24 cellular contexts compared by ENCODE assay signal in the genomic region with DNA sequence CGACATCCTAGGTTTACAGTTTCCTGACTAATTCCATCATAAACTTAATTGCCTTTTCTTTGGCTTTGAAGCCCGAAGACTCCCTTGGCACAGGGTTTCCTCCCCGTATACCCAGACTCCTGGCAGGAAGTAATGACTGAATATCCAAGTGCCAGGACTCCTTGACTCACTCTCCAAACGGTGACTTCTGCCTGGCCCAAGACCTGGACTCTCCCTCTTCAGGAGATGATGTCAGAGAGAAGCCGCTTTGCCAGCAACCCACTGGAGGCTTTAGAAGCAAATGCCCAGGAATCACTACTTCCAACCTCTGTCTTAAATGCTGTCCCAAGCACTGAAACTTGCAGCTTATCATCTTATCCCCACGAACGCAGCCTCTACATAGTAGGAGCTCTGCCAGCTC.
DNase-seq lines count a peak whose midpoint lies in the region; ATAC-seq, FAIRE-seq and TF ChIP-seq lines count a peak whose summit lies in the region.
"Had no signal": no experiment of that assay in that cellular context is flagged by ENCODE, and none has a peak within 500 bp of the region (broad histone marks: within the 10 kb centered on the region; RNA-seq: fewer than 3 reads in every experiment).

No MANE protein-coding gene starts in this region.

- ATAC-seq in mucosa of descending colon (peak; percentile 99), GM18520 (IDR thresholded peaks at IDR 0.05; ENCODE audit: unreplicated experiment) (no peak), GM18517 (IDR thresholded peaks at IDR 0.05; ENCODE audit: unreplicated experiment) (no peak)

- intact Hi-C loops in mucosa of descending colon (cut with DNase I, micrococcal nuclease) = no loop called here

- FAIRE-seq in colon (lab: Jason Lieb, UNC) = peak; percentile 18
- FAIRE-seq: frontal cortex had no signal

- DNase-seq in Daoy (ENCODE audit: low read depth) (peak; percentile 51), MG63 (peak; percentile 94), mucosa of descending colon (peak in 2 of 3 donors; percentile 53 to 64), SIG-M5 (lab: John Stamatoyannopoulos, UW) (no peak)
- no peak for DNase-seq in activated CD4-positive, alpha-beta T cell treated with anti-CD3 and anti-CD28 coated beads, Interleukin-2, amount 50 U/mL, for 1 hour
- DNase-seq: activated CD4-positive, CD25-positive, alpha-beta regulatory T cell treated with anti-CD3 and anti-CD28 coated beads, Interleukin-2, amount 50 U/mL, for 72 hours; activated naive CD4-positive, alpha-beta T cell; activated T-cell treated with anti-CD3 and anti-CD28 coated beads, Interleukin-2, amount 50 U/mL, for 24 hours; adrenal gland; COR-L47; DND-41; H7; mammary epithelial cell; retina; Right ventricle myocardium superior; stimulated activated CD4-positive, alpha-beta T cell treated with anti-CD3 and anti-CD28 coated beads, Interleukin-12 subunit alpha, Interleukin-12 subunit beta, amount 100 ng/mL, for 4 hours; upper lobe of left lung had no signal

- TF ChIP-seq CTCF in mucosa of descending colon (IDR thresholded peaks at IDR 0.05) = no peak

- no peaks in the 10 kb centered on the region for H3K27me3 ChIP-seq in MG63
- H3K27me3 ChIP-seq: adrenal gland, BLaER1, cardiac muscle cell, upper lobe of left lung had no signal

- peaks cover 11% of the 10 kb centered on the region for H3K4me1 ChIP-seq in mucosa of descending colon (ENCODE audit: low read depth)
- H3K4me1 ChIP-seq: adrenal gland, BLaER1 had no signal

- H3K36me3 ChIP-seq in MG63 = no peaks in the 10 kb centered on the region
- H3K36me3 ChIP-seq in mucosa of descending colon (ENCODE audit: low read depth) = no peaks in the 10 kb centered on the region
- H3K36me3 ChIP-seq: adrenal gland, BLaER1, cardiac muscle cell, neutrophil, upper lobe of left lung had no signal

- peaks cover 12% of the 10 kb centered on the region for H3K9me3 ChIP-seq in MG63
- H3K9me3 ChIP-seq in mucosa of descending colon = no peaks in the 10 kb centered on the region
- H3K9me3 ChIP-seq: adrenal gland, BLaER1, neutrophil, upper lobe of left lung had no signal

- H3K4me3 ChIP-seq in MG63 (no peak overlapping the region), mucosa of descending colon (no peak overlapping the region)
- H3K4me3 ChIP-seq: adrenal gland, BLaER1, cardiac muscle cell, upper lobe of left lung had no signal

Comparison
In these comparisons a context has a peak if more than half of its experiments do, and no peak if none do; other contexts are left out.
1. DNase-seq: peak in Daoy (single experiment), MG63 (single experiment) and mucosa of descending colon (2 of 3); none in activated CD4-positive, alpha-beta T cell treated with anti-CD3 and anti-CD28 coated beads, Interleukin-2, amount 50 U/mL, for 1 hour (single experiment) and SIG-M5 (single experiment).